In genomic region chr12:31037921-31038320, GRCh38 we compare ENCODE assay signal across 21 cellular contexts. TPM values are rescaled to one million over a fixed set of nuclear protein-coding genes. Genes with fewer than 3 reads are reported as not detected.
DNase-seq lines count a peak whose midpoint lies in the region; ATAC-seq and TF ChIP-seq lines count a peak whose summit lies in the region.
"Had no signal": no experiment of that assay in that cellular context is flagged by ENCODE, and none has a peak within 500 bp of the region (broad histone marks: within the 10 kb centered on the region; RNA-seq: fewer than 3 reads in every experiment).

No MANE protein-coding gene starts in this region.

- no peaks in the 10 kb centered on the region for H3K4me1 ChIP-seq in breast epithelium
- H3K4me1 ChIP-seq: Caco-2, HAP-1 had no signal

- H3K9me3 Mint-ChIP-seq in MCF 10A (ENCODE audit: unreplicated experiment) (no peaks in the 10 kb centered on the region), endothelial cell (ENCODE audit: unreplicated experiment) (no peaks in the 10 kb centered on the region)
- H3K9me3 Mint-ChIP-seq in activated naive CD4-positive, alpha-beta T cell treated with anti-CD3 and anti-CD28 coated beads for 36 hours = no peaks in the 10 kb centered on the region
- H3K9me3 Mint-ChIP-seq: CD4-positive, alpha-beta T cell had no signal

- H3K27ac ChIP-seq in breast epithelium = no peak overlapping the region
- H3K27ac ChIP-seq: 22Rv1, A549, C4-2B, GM23248, HL-60 had no signal

- CTCF ChIA-PET in MCF 10A (lab: Yijun Ruan, JAX) = interaction anchor here (0.7 to 1.1 kb wide), 3 partner anchors 14 to 843 kb away, joined by 3 to 4 read pairs (median 4); no protein-coding TSS in a partner anchor
- CTCF ChIA-PET in activated naive CD4-positive, alpha-beta T cell treated with anti-CD3 and anti-CD28 coated beads for 36 hours (lab: Charles Lee) = no interaction called here

- peak; percentile 3 for DNase-seq in MCF 10A (ENCODE audit: unreplicated experiment)
- DNase-seq in breast epithelium (ENCODE audit: low spot score in 2 of 2) = no peak
- no peak for DNase-seq in endothelial cell (ENCODE audit: low spot score)
- DNase-seq in kidney tubule cell (ENCODE audit: low spot score) = peak; percentile 81
- no peak for DNase-seq in DMS79 treated with DMSO at 0.1 percent for 48 hours (lab: John Stamatoyannopoulos, UW)
- DNase-seq in activated naive CD4-positive, alpha-beta T cell treated with anti-CD3 and anti-CD28 coated beads for 36 hours = no peak
- DNase-seq in erythroblast (lab: John Stamatoyannopoulos, UW) = no peak
- DNase-seq: AML-193; Caco-2; CD4-positive, alpha-beta T cell; DMS153; DMS79; GF-D8; GM23248 had no signal

- no peaks in the 10 kb centered on the region for H3K36me3 ChIP-seq in breast epithelium
- H3K36me3 ChIP-seq: HAP-1 had no signal

- H3K4me1 Mint-ChIP-seq in MCF 10A (ENCODE audit: insufficient read depth, unreplicated experiment) = no peaks in the 10 kb centered on the region
- H3K4me1 Mint-ChIP-seq in endothelial cell (ENCODE audit: unreplicated experiment) = peaks cover 13% of the 10 kb centered on the region
- no peaks in the 10 kb centered on the region for H3K4me1 Mint-ChIP-seq in activated naive CD4-positive, alpha-beta T cell treated with anti-CD3 and anti-CD28 coated beads for 36 hours (ENCODE audit: low read depth)

- POLR2A ChIA-PET in MCF 10A (lab: Yijun Ruan, JAX) = interaction anchor here (1.0 kb wide), 1 partner anchor 18 kb away, joined by 3 read pairs; no protein-coding TSS in a partner anchor

- H3K27ac Mint-ChIP-seq in MCF 10A (ENCODE audit: low read depth, unreplicated experiment) = peak overlapping the region; percentile 49
- H3K27ac Mint-ChIP-seq in endothelial cell (ENCODE audit: unreplicated experiment) = no peak overlapping the region
- H3K27ac Mint-ChIP-seq in activated naive CD4-positive, alpha-beta T cell treated with anti-CD3 and anti-CD28 coated beads for 36 hours = no peak overlapping the region
- H3K27ac Mint-ChIP-seq: CD4-positive, alpha-beta T cell had no signal

- H3K4me3 Mint-ChIP-seq in MCF 10A (ENCODE audit: unreplicated experiment) (no peak overlapping the region), endothelial cell (ENCODE audit: unreplicated experiment) (peak overlapping the region; percentile 16)
- no peak overlapping the region for H3K4me3 Mint-ChIP-seq in activated naive CD4-positive, alpha-beta T cell treated with anti-CD3 and anti-CD28 coated beads for 36 hours
- H3K4me3 Mint-ChIP-seq: CD4-positive, alpha-beta T cell had no signal

- BruUV-seq in MCF 10A (replicated peaks; lab: Mats Ljungman, UMichigan) = no TSS peak

- no peak for ATAC-seq in GM21576 (IDR thresholded peaks at IDR 0.05; ENCODE audit: unreplicated experiment)
- ATAC-seq: A549, GM12878 had no signal

- H3K36me3 Mint-ChIP-seq in MCF 10A (ENCODE audit: insufficient read depth, unreplicated experiment) = no peaks in the 10 kb centered on the region
- no peaks in the 10 kb centered on the region for H3K36me3 Mint-ChIP-seq in endothelial cell (ENCODE audit: low read depth, unreplicated experiment)
- H3K36me3 Mint-ChIP-seq in activated naive CD4-positive, alpha-beta T cell treated with anti-CD3 and anti-CD28 coated beads for 36 hours (ENCODE audit: low read depth) = no peaks in the 10 kb centered on the region

- H3K27me3 Mint-ChIP-seq in MCF 10A (ENCODE audit: insufficient read depth, unreplicated experiment) = peaks cover 21% of the 10 kb centered on the region
- H3K27me3 Mint-ChIP-seq in endothelial cell (ENCODE audit: unreplicated experiment) = peaks cover 5% of the 10 kb centered on the region
- H3K27me3 Mint-ChIP-seq in activated naive CD4-positive, alpha-beta T cell treated with anti-CD3 and anti-CD28 coated beads for 36 hours (ENCODE audit: low read depth) = peaks cover 15% of the 10 kb centered on the region

- intact Hi-C loops in MCF 10A (cut with micrococcal nuclease) (no loop called here), breast epithelium (cut with DNase I; ENCODE audit: low total_unique reads) (loop anchor here (2.0 kb wide), 1 partner anchor 57 kb away; no protein-coding TSS in a partner anchor)
- intact Hi-C loops in activated naive CD4-positive, alpha-beta T cell treated with anti-CD3 and anti-CD28 coated beads for 36 hours (cut with micrococcal nuclease) = no loop called here

- H3K9me3 ChIP-seq in breast epithelium = no peaks in the 10 kb centered on the region
- H3K9me3 ChIP-seq: A549, Caco-2, HAP-1 had no signal

- no peak for TF ChIP-seq CTCF in MCF 10A (IDR thresholded peaks at IDR 0.05; ENCODE audit: unreplicated experiment)
- TF ChIP-seq CTCF in breast epithelium (IDR thresholded peaks at IDR 0.05) = no peak
- TF ChIP-seq CTCF in endothelial cell (IDR thresholded peaks at IDR 0.05; ENCODE audit: unreplicated experiment) = no peak

- H3K27me3 ChIP-seq in breast epithelium = no peaks in the 10 kb centered on the region

- no peak overlapping the region for H3K4me3 ChIP-seq in breast epithelium
- H3K4me3 ChIP-seq: A549, GM12878, GM23248, HAP-1 had no signal

- no peak for TF ChIP-seq POLR2A in breast epithelium (IDR thresholded peaks at IDR 0.05)
- TF ChIP-seq POLR2A in erythroblast (IDR thresholded peaks at IDR 0.05; ENCODE audit: low read length) = no peak

RNA-seq across cellular contexts. Expression of gene DDX11, which starts 35.7 kb away (rescaled TPM):
- total RNA-seq in MCF 10A (2022) (47.8 and 48.7 TPM in 2 replicates), breast epithelium (10 to 100 TPM; 16.8 to 26.5 (median 18.2) TPM), endothelial cell (ENCODE audit: unreplicated experiment) (40.2 TPM)
- total RNA-seq in activated naive CD4-positive, alpha-beta T cell treated with anti-CD3 and anti-CD28 coated beads for 36 hours = 100 to 1,000 TPM; 136 to 155 TPM

Comparison
In these comparisons a context has a peak if more than half of its experiments do, and no peak if none do; other contexts are left out.
1. DNase-seq: peak in MCF 10A (single experiment) and kidney tubule cell (single experiment); none in breast epithelium (0 of 2), endothelial cell (single experiment), DMS79 treated with DMSO at 0.1 percent for 48 hours (single experiment), activated naive CD4-positive, alpha-beta T cell treated with anti-CD3 and anti-CD28 coated beads for 36 hours (single experiment) and erythroblast (0 of 2).